In the genomic region with DNA sequence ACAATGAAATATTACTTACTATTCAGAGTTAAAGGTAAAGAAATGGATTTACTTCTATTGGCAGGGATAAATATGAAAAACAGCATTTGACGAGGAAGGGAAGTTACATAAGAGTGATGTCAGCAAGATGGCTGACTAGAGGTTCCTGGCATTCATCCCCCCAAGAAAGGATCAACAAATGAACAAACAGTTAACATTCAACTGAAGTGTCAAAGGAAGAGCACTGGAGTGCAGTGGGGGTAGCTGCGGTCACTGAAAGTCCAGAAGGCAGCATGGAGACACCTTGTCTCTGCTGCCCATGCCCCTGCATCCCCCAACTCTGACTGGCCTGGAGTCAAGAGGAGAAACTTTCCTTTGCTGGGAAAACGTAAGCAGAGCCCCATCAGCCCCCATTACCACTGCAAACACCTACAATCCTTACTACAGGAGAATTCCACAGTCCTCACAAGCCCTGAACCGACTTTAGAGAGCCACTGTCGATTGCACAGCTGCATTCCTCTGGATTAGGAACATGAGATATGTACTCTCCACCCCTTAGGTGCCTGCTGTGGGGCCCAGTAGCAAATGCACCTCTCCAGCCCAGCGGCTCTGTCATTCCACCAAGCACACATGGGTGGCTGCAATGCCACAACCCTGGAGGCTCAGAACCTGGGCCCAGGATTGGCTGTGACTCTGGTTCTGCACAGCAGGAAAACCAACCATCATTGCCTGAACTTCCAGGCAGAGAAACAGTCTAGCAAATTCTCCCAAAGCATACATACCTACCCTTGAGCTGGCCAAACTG, we compare ENCODE assay signal across 22 cellular contexts.
"Had no signal": no experiment of that assay in that cellular context is flagged by ENCODE, and none has a peak within 500 bp of the region (broad histone marks: within the 10 kb centered on the region; RNA-seq: fewer than 3 reads in every experiment).

No MANE protein-coding gene starts in this region.

- H3K27me3 ChIP-seq: body of pancreas, hepatocyte, spleen, suprapubic skin, upper lobe of left lung had no signal

- H3K9me3 ChIP-seq: body of pancreas had no signal

- H3K4me3 Mint-ChIP-seq: activated CD4-positive, alpha-beta memory T cell treated with anti-CD3 and anti-CD28 coated beads, Interleukin-2, amount 10 ng/mL, durations not matched to agents 7 days and 5 days; activated CD4-positive, alpha-beta T cell treated with anti-CD3 and anti-CD28 coated beads for 36 hours; central memory CD8-positive, alpha-beta T cell; natural killer cell; stimulated activated naive CD8-positive, alpha-beta T cell treated with anti-CD3 and anti-CD28 coated beads, Interleukin-15, Interleukin-2, amounts not matched to agents 100 ng/mL and 50 ng/mL, for 24 hours had no signal

- H3K79me2 ChIP-seq: hepatocyte had no signal

- H2AFZ ChIP-seq: hepatocyte had no signal

- H3K27ac ChIP-seq: body of pancreas, hepatocyte, spleen, suprapubic skin, upper lobe of left lung, WERI-Rb-1 had no signal

- DNase-seq: activated CD4-positive, alpha-beta memory T cell treated with anti-CD3 and anti-CD28 coated beads, Interleukin-2, amount 10 ng/mL, durations not matched to agents 7 days and 5 days; activated CD4-positive, alpha-beta T cell treated with anti-CD3 and anti-CD28 coated beads for 36 hours; activated gamma-delta T cell; activated T-cell treated with anti-CD3 and anti-CD28 coated beads, Interleukin-2, amount 50 U/mL, for 48 hours; body of pancreas; cortex of kidney; effector CD4-positive, alpha-beta T cell; foreskin fibroblast; mesendoderm; natural killer cell; occipital lobe; spleen; upper lobe of left lung; WERI-Rb-1 had no signal

- H3K4me2 ChIP-seq: hepatocyte had no signal

- H3K27ac Mint-ChIP-seq: activated CD4-positive, alpha-beta memory T cell treated with anti-CD3 and anti-CD28 coated beads, Interleukin-2, amount 10 ng/mL, durations not matched to agents 7 days and 5 days; activated CD4-positive, alpha-beta T cell treated with anti-CD3 and anti-CD28 coated beads for 36 hours; activated naive CD4-positive, alpha-beta T cell treated with anti-CD3 and anti-CD28 coated beads, Interleukin-2, amount 50 U/mL, for 72 hours; natural killer cell; progenitor cell of endocrine pancreas; stimulated activated naive CD8-positive, alpha-beta T cell treated with anti-CD3 and anti-CD28 coated beads, Interleukin-15, Interleukin-2, amounts not matched to agents 100 ng/mL and 50 ng/mL, for 24 hours had no signal

- FAIRE-seq: keratinocyte had no signal

- H3K4me1 ChIP-seq: body of pancreas, spleen, suprapubic skin, upper lobe of left lung had no signal

- H3K27me3 Mint-ChIP-seq: activated CD4-positive, alpha-beta memory T cell treated with anti-CD3 and anti-CD28 coated beads, Interleukin-2, amount 10 ng/mL, durations not matched to agents 7 days and 5 days; activated CD4-positive, alpha-beta T cell treated with anti-CD3 and anti-CD28 coated beads for 36 hours; central memory CD8-positive, alpha-beta T cell; progenitor cell of endocrine pancreas; stimulated activated naive CD8-positive, alpha-beta T cell treated with anti-CD3 and anti-CD28 coated beads, Interleukin-15, Interleukin-2, amounts not matched to agents 100 ng/mL and 50 ng/mL, for 24 hours had no signal

- H3K4me3 ChIP-seq: body of pancreas, hepatocyte, spleen, suprapubic skin, upper lobe of left lung had no signal

- ATAC-seq: activated CD4-positive, alpha-beta T cell treated with anti-CD3 and anti-CD28 coated beads for 36 hours; activated naive CD4-positive, alpha-beta T cell treated with anti-CD3 and anti-CD28 coated beads, Interleukin-2, amount 50 U/mL, for 72 hours; body of pancreas; natural killer cell; sciatic nerve had no signal
